1 cellular context compared by ENCODE assay signal in genomic region chr17:45446872-45447652, GRCh38.
A peak's percentile ranks its signal among the peaks of the same experiment; 100 is the strongest.
TF ChIP-seq lines count a peak whose summit lies in the region.

No MANE protein-coding gene starts in this region.

TF ChIP-seq in K562, 482 proteins besides CTCF, POLR2A, EP300 and RAD21:
- peak; percentile 24 for TF ChIP-seq RBM25 (IDR thresholded peaks at IDR 0.05; ENCODE audit: low read depth, low read length, severe bottlenecking)
